In genomic region chr10:78302989-78303854, GRCh38 we compare ENCODE assay signal across 1 cellular context.
TF ChIP-seq lines count a peak whose summit lies in the region.

No MANE protein-coding gene starts in this region.

TF ChIP-seq in A549, 52 proteins besides CTCF, POLR2A, EP300 and RAD21 (continued from another document):
- 0 out of 2 replicates have a peak, but pooled peaks have one; percentile 8 for TF ChIP-seq TFCP2L1 (CRISPR knock-in tag; IDR thresholded peaks at IDR 0.05)
- TF ChIP-seq, protein P1, sequence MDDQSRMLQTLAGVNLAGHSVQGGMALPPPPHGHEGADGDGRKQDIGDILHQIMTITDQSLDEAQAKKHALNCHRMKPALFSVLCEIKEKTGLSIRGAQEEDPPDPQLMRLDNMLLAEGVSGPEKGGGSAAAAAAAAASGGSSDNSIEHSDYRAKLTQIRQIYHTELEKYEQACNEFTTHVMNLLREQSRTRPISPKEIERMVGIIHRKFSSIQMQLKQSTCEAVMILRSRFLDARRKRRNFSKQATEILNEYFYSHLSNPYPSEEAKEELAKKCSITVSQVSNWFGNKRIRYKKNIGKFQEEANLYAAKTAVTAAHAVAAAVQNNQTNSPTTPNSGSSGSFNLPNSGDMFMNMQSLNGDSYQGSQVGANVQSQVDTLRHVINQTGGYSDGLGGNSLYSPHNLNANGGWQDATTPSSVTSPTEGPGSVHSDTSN (IDR thresholded peaks at IDR 0.05) = no peak
- peak; percentile 80; the same call in 1 of the 2 replicates for TF ChIP-seq MAZ (IDR thresholded peaks at IDR 0.05; ENCODE audit: borderline replicate concordance, low read depth, low read length)
- no peak for TF ChIP-seq HES2 (IDR thresholded peaks at IDR 0.05)
- no peak for TF ChIP-seq HEYL (CRISPR knock-in tag; IDR thresholded peaks at IDR 0.05)
- TF ChIP-seq PHF8 (IDR thresholded peaks at IDR 0.05; ENCODE audit: borderline replicate concordance, low read depth) = peak; percentile 91
- TF ChIP-seq FOXS1 (CRISPR knock-in tag; IDR thresholded peaks at IDR 0.05) = no peak
- TF ChIP-seq ZSCAN20 (CRISPR knock-in tag; IDR thresholded peaks at IDR 0.05) = no peak
- peak; percentile 52 to 64; a peak in 2 of 5 replicates for TF ChIP-seq JUN (IDR thresholded peaks at IDR 0.05)
- TF ChIP-seq GATA3 (IDR thresholded peaks at IDR 0.05; ENCODE audit: borderline replicate concordance) = no peak
- no peak for TF ChIP-seq FOSB (CRISPR knock-in tag; IDR thresholded peaks at IDR 0.05)
- no peak for TF ChIP-seq CBX8 (IDR thresholded peaks at IDR 0.05)
- TF ChIP-seq SREBF2 (IDR thresholded peaks at IDR 0.05) = no peak
- no peak for TF ChIP-seq TP53 (CRISPR knock-in tag; IDR thresholded peaks at IDR 0.05)
- TF ChIP-seq CHD4 (IDR thresholded peaks at IDR 0.05; ENCODE audit: borderline replicate concordance) = no peak
- TF ChIP-seq NPAS2 (CRISPR knock-in tag; IDR thresholded peaks at IDR 0.05; ENCODE audit: borderline replicate concordance) = no peak
- TF ChIP-seq NFE2L2 (conservative IDR thresholded peaks at IDR 0.05; ENCODE audit: low read length) = no peak
- TF ChIP-seq RARB (CRISPR knock-in tag; IDR thresholded peaks at IDR 0.05) = no peak
- TF ChIP-seq REST (IDR thresholded peaks at IDR 0.05) = no peak
- no peak for TF ChIP-seq ZFP36 (IDR thresholded peaks at IDR 0.05; ENCODE audit: borderline replicate concordance, partially characterized antibody)
- no peak for TF ChIP-seq MAFK (IDR thresholded peaks at IDR 0.05; ENCODE audit: partially characterized antibody)
- TF ChIP-seq KDM1A (IDR thresholded peaks at IDR 0.05; ENCODE audit: low read depth) = no peak
- TF ChIP-seq ESRRA (IDR thresholded peaks at IDR 0.05; ENCODE audit: borderline replicate concordance, low read length) = no peak
